Comparison of ENCODE assay signal across 16 cellular contexts in genomic region chr6:107304421-107305025, GRCh38.
DNase-seq lines count a peak whose midpoint lies in the region; ATAC-seq and TF ChIP-seq lines count a peak whose summit lies in the region.
"Had no signal": no experiment of that assay in that cellular context is flagged by ENCODE, and none has a peak within 500 bp of the region (broad histone marks: within the 10 kb centered on the region; RNA-seq: fewer than 3 reads in every experiment).

No MANE protein-coding gene starts in this region.

- 84% methylated on average over 3 of the region's 5 CpGs for WGBS in mesenchymal stem cell

- H3K4ac ChIP-seq in mesenchymal stem cell (ENCODE audit: low read depth in 1 of 2, low read length in 2 of 2): no peak overlapping the region

- DNase-seq in ACHN (peak; percentile 21), HCT116 (ENCODE audit: low read depth, low spot score) (peak; percentile 48), mesenchymal stem cell (peak; percentile 15), mucosa of descending colon (no peak), GM13977 (ENCODE audit: low spot score) (no peak), COLO829 (ENCODE audit: low spot score) (no peak)
- peak; percentile 58 to 62 for DNase-seq in activated T-cell treated with anti-CD3 and anti-CD28 coated beads, Interleukin-2, amount 50 U/mL, for 72 hours
- no peak for DNase-seq in stimulated activated naive CD4-positive, alpha-beta T cell (lab: John Stamatoyannopoulos, UW)
- DNase-seq: activated gamma-delta T cell, NCI-H1092 treated with DMSO at 0.1 percent for 48 hours, NCI-H446 treated with DMSO at 0.1 percent for 48 hours, pancreas had no signal

- H2BK15ac ChIP-seq in mesenchymal stem cell (ENCODE audit: low read depth, poor library complexity, severe bottlenecking): no peak overlapping the region

- no peak overlapping the region for H4K91ac ChIP-seq in mesenchymal stem cell (ENCODE audit: low read length)

- H3K36me3 Mint-ChIP-seq in activated T-cell treated with anti-CD3 and anti-CD28 coated beads, Interleukin-2, amount 50 U/mL, for 72 hours (ENCODE audit: insufficient read depth in 2 of 2): peaks cover 0 to 1% of the 10 kb centered on the region in 2 donors

- no peak overlapping the region for H3K23ac ChIP-seq in mesenchymal stem cell (ENCODE audit: low read length in 2 of 2)

- RAD21 ChIA-PET in HCT116 (lab: Charles Lee; ENCODE audit: low non-redundant PET in 1 of 2, low total read pairs in 2 of 2, uncharacterized antibody in 2 of 2, unreplicated experiment in 2 of 2): no interaction called here

- H2BK120ac ChIP-seq in mesenchymal stem cell (ENCODE audit: low read depth, low read length): no peak overlapping the region

- no peak overlapping the region for H2BK12ac ChIP-seq in mesenchymal stem cell (ENCODE audit: low read length in 2 of 2)

- no peaks in the 10 kb centered on the region for H3K79me2 ChIP-seq in HCT116 (ENCODE audit: insufficient read depth, low read length)

- H3K27me3 Mint-ChIP-seq in activated T-cell treated with anti-CD3 and anti-CD28 coated beads, Interleukin-2, amount 50 U/mL, for 72 hours (ENCODE audit: low read depth): no peaks in the 10 kb centered on the region

- POLR2A ChIA-PET in HCT116 (lab: Charles Lee): no interaction called here

- H3K14ac ChIP-seq in mesenchymal stem cell (ENCODE audit: low read length in 2 of 2): no peak overlapping the region

- no TSS peak for BruUV-seq in HCT116 (replicated peaks; lab: Mats Ljungman, UMichigan)

- H2AK5ac ChIP-seq in mesenchymal stem cell (ENCODE audit: low read length, severe bottlenecking): no peak overlapping the region

- no peaks in the 10 kb centered on the region for H3K9me2 ChIP-seq in HCT116 (ENCODE audit: insufficient read depth)

- H2AFZ ChIP-seq in HCT116 (ENCODE audit: low read depth, low read length, poor library complexity, severe bottlenecking) (no peak overlapping the region), mesenchymal stem cell (ENCODE audit: low read depth, low read length) (no peak overlapping the region)

- in situ Hi-C loops in ACHN (cut with HindIII; ENCODE audit: low pct_ligation_motif_present, low pct_unique_long_range_greater_than_20kb, low sequenced_read_pairs) (no loop called here), GM13977 (cut with MboI; ENCODE audit: low pct_unique_long_range_greater_than_20kb, low sequenced_read_pairs, unreplicated experiment) (loop anchor here (25.0 kb wide), 1 partner anchor 383 kb away; no protein-coding TSS in a partner anchor)

- H3K4me3 ChIP-seq in HCT116 (replicated peaks in 1 of 2; ENCODE audit: low read depth in 1 of 2, low read length in 2 of 2) (no peak overlapping the region), mesenchymal stem cell (ENCODE audit: insufficient read depth in 1 of 2, low read depth in 1 of 2, low read length in 2 of 2) (no peak overlapping the region), mucosa of descending colon (no peak overlapping the region)
- H3K4me3 ChIP-seq: pancreas, suprapubic skin had no signal

- no peaks in the 10 kb centered on the region for H3K36me3 ChIP-seq in HCT116 (ENCODE audit: control insufficient read depth in 1 of 2, insufficient read depth in 2 of 2, low read length in 2 of 2)
- H3K36me3 ChIP-seq in mesenchymal stem cell (ENCODE audit: control insufficient read depth in 1 of 2, insufficient read depth in 2 of 2, low read depth in 1 of 2, low read length in 2 of 2): peaks cover 0 to 3% of the 10 kb centered on the region in 2 experiments
- H3K36me3 ChIP-seq in mucosa of descending colon (ENCODE audit: low read depth): no peaks in the 10 kb centered on the region
- H3K36me3 ChIP-seq: pancreas, suprapubic skin had no signal

- no peaks in the 10 kb centered on the region for H3K9me3 Mint-ChIP-seq in activated T-cell treated with anti-CD3 and anti-CD28 coated beads, Interleukin-2, amount 50 U/mL, for 72 hours
- H3K9me3 Mint-ChIP-seq: CD14-positive monocyte had no signal

- no peaks in the 10 kb centered on the region for H4K20me1 ChIP-seq in HCT116 (ENCODE audit: insufficient read depth)

- H3K4me2 ChIP-seq in HCT116 (ENCODE audit: low read length): peak overlapping the region; percentile 40
- no peak overlapping the region for H3K4me2 ChIP-seq in mesenchymal stem cell (ENCODE audit: low read length, poor library complexity, severe bottlenecking)

- no peaks in the 10 kb centered on the region for H3K9me3 ChIP-seq in HCT116 (ENCODE audit: control insufficient read depth in 1 of 2, insufficient read depth in 1 of 2, low read depth in 1 of 2, low read length in 2 of 2)
- no peaks in the 10 kb centered on the region for H3K9me3 ChIP-seq in mesenchymal stem cell (ENCODE audit: control insufficient read depth, low read length)
- no peaks in the 10 kb centered on the region for H3K9me3 ChIP-seq in mucosa of descending colon
- H3K9me3 ChIP-seq: pancreas had no signal

- no peak overlapping the region for H4K8ac ChIP-seq in mesenchymal stem cell (ENCODE audit: low read length)

- no peak overlapping the region for H2BK5ac ChIP-seq in mesenchymal stem cell (ENCODE audit: low read depth, low read length, poor library complexity, severe bottlenecking)

- ATAC-seq in HCT116: peak; percentile 89
- peak; percentile 97 for ATAC-seq in activated T-cell treated with anti-CD3 and anti-CD28 coated beads, Interleukin-2, amount 50 U/mL, for 72 hours (replicated peaks in 1 of 2)
- no peak for ATAC-seq in mucosa of descending colon
- ATAC-seq: pancreas, Right ventricle myocardium inferior had no signal

- peaks cover 15% of the 10 kb centered on the region for H3K79me1 ChIP-seq in mesenchymal stem cell (replicated peaks; ENCODE audit: low read length, poor library complexity, severe bottlenecking)

- H3K27me3 ChIP-seq in HCT116 (ENCODE audit: insufficient read depth, low read length) (no peaks in the 10 kb centered on the region), mesenchymal stem cell (ENCODE audit: control insufficient read depth in 1 of 2, insufficient read depth in 1 of 2, low read length in 2 of 2) (no peaks in the 10 kb centered on the region)
- H3K27me3 ChIP-seq: pancreas, suprapubic skin had no signal

- H3K4me1 Mint-ChIP-seq in activated T-cell treated with anti-CD3 and anti-CD28 coated beads, Interleukin-2, amount 50 U/mL, for 72 hours (ENCODE audit: low read depth): peaks cover 17% of the 10 kb centered on the region
- H3K4me1 Mint-ChIP-seq: CD14-positive monocyte had no signal

- CTCF ChIA-PET in HCT116 (lab: Charles Lee): interaction anchor here (0.7 kb wide), 1 partner anchor 114 kb away, joined by 3 read pairs; no protein-coding TSS in a partner anchor

- H3K27ac ChIP-seq in HCT116 (ENCODE audit: low read depth, low read length): no peak overlapping the region
- H3K27ac ChIP-seq in mesenchymal stem cell (ENCODE audit: low read length, poor library complexity, severe bottlenecking): no peak overlapping the region
- H3K27ac ChIP-seq: pancreas, suprapubic skin, VCaP had no signal

- no peak for TF ChIP-seq CTCF in HCT116 (IDR thresholded peaks at IDR 0.05 in 2 of 3, conservative IDR thresholded peaks at IDR 0.05 in 1 of 3; ENCODE audit: borderline replicate concordance in 1 of 3, insufficient read depth in 1 of 3, low read depth in 2 of 3, low read length in 2 of 3)
- TF ChIP-seq CTCF in mucosa of descending colon (IDR thresholded peaks at IDR 0.05): no peak
- TF ChIP-seq CTCF in GM13977 (IDR thresholded peaks at IDR 0.05; ENCODE audit: extremely low read depth, insufficient read depth, missing control alignments): no peak

- H3K9ac ChIP-seq in HCT116 (ENCODE audit: low read length) (no peak overlapping the region), mesenchymal stem cell (ENCODE audit: low read length) (no peak overlapping the region)

- H3K4me1 ChIP-seq in HCT116 (ENCODE audit: control insufficient read depth in 1 of 2, insufficient read depth in 2 of 2, low read length in 2 of 2) (peaks cover 6 to 12% of the 10 kb centered on the region in 2 experiments; a peak in 3 of 4 replicates), mesenchymal stem cell (ENCODE audit: control insufficient read depth, insufficient read depth, low read depth, low read length) (peaks cover 2% of the 10 kb centered on the region), mucosa of descending colon (ENCODE audit: low read depth) (no peaks in the 10 kb centered on the region)
- H3K4me1 ChIP-seq: pancreas, suprapubic skin had no signal

- H3K27ac Mint-ChIP-seq in activated T-cell treated with anti-CD3 and anti-CD28 coated beads, Interleukin-2, amount 50 U/mL, for 72 hours: no peak overlapping the region

- no peak for TF ChIP-seq RAD21 in HCT116 (IDR thresholded peaks at IDR 0.05; ENCODE audit: low read depth)

- H3K18ac ChIP-seq in mesenchymal stem cell (ENCODE audit: low read depth in 1 of 2, low read length in 2 of 2): no peak overlapping the region

- H3K4me3 Mint-ChIP-seq in activated T-cell treated with anti-CD3 and anti-CD28 coated beads, Interleukin-2, amount 50 U/mL, for 72 hours: peak overlapping the region in 1 of 2 donors; percentile 41
- H3K4me3 Mint-ChIP-seq: CD14-positive monocyte had no signal

- intact Hi-C loops in HCT116 (cut with micrococcal nuclease) (no loop called here), mucosa of descending colon (cut with DNase I, micrococcal nuclease) (no loop called here)

- TF ChIP-seq POLR2A in HCT116 (IDR thresholded peaks at IDR 0.05; ENCODE audit: borderline replicate concordance, extremely low read depth, insufficient read depth, insufficient read length): no peak

TF ChIP-seq in HCT116, 20 proteins besides CTCF, POLR2A, EP300 and RAD21:
- TF ChIP-seq CBX3 (IDR thresholded peaks at IDR 0.05; ENCODE audit: low read depth): no peak
- peak; percentile 44 for TF ChIP-seq JUND (IDR thresholded peaks at IDR 0.05)
- no peak for TF ChIP-seq YY1 (IDR thresholded peaks at IDR 0.05; ENCODE audit: extremely low read depth, insufficient replicate concordance, low read depth, low read length)
- TF ChIP-seq EZH2phosphoT487 (IDR thresholded peaks at IDR 0.05; ENCODE audit: borderline replicate concordance): no peak
- TF ChIP-seq EGR1 (IDR thresholded peaks at IDR 0.05; ENCODE audit: low read depth): no peak
- no peak for TF ChIP-seq POLR2AphosphoS5 (IDR thresholded peaks at IDR 0.05; ENCODE audit: low read depth, low read length)
- TF ChIP-seq ZNF274 (IDR thresholded peaks at IDR 0.05; ENCODE audit: low read depth, low read length): no peak
- TF ChIP-seq SP1 (IDR thresholded peaks at IDR 0.05; ENCODE audit: low read depth): peak; percentile 28; the same call in 1 of the 2 replicates
- TF ChIP-seq FOSL1 (IDR thresholded peaks at IDR 0.05; ENCODE audit: low read depth): 0 out of 2 replicates have a peak, but pooled peaks have one; percentile 45
- no peak for TF ChIP-seq CEBPB (IDR thresholded peaks at IDR 0.05; ENCODE audit: low read depth)

Comparison
In these comparisons a context has a peak if more than half of its experiments do, and no peak if none do; other contexts are left out.
1. DNase-seq: peak in ACHN (single experiment), HCT116 (single experiment), activated T-cell treated with anti-CD3 and anti-CD28 coated beads, Interleukin-2, amount 50 U/mL, for 72 hours (2 of 2) and mesenchymal stem cell (single experiment); none in mucosa of descending colon (0 of 3), GM13977 (single experiment), stimulated activated naive CD4-positive, alpha-beta T cell (0 of 6) and COLO829 (single experiment).